1 cellular context compared by ENCODE assay signal in the genomic region with DNA sequence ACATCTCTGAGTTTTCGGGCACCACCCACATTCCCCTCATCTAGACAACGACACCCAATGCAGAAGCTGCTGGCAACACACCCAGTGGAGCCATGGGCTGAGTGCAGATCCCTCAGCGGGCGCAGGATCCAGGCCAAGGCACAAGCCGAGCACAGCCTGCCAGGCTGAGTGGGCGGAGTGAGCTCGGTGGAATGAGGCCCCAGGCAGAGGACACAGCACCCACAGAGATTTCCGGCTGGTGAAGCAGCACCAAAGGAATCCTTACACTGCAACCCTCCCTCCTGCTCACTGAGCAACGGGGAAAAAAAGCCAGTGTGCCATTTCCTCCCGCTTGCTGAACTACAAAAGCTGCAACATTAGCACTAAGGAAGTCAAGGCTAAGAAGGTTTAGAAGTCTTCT.
TF ChIP-seq lines count a peak whose summit lies in the region.

No MANE protein-coding gene starts in this region.

TF ChIP-seq in WTC11, 78 proteins besides CTCF, POLR2A, EP300 and RAD21 (continued from another document):
- TF ChIP-seq, protein P1, sequence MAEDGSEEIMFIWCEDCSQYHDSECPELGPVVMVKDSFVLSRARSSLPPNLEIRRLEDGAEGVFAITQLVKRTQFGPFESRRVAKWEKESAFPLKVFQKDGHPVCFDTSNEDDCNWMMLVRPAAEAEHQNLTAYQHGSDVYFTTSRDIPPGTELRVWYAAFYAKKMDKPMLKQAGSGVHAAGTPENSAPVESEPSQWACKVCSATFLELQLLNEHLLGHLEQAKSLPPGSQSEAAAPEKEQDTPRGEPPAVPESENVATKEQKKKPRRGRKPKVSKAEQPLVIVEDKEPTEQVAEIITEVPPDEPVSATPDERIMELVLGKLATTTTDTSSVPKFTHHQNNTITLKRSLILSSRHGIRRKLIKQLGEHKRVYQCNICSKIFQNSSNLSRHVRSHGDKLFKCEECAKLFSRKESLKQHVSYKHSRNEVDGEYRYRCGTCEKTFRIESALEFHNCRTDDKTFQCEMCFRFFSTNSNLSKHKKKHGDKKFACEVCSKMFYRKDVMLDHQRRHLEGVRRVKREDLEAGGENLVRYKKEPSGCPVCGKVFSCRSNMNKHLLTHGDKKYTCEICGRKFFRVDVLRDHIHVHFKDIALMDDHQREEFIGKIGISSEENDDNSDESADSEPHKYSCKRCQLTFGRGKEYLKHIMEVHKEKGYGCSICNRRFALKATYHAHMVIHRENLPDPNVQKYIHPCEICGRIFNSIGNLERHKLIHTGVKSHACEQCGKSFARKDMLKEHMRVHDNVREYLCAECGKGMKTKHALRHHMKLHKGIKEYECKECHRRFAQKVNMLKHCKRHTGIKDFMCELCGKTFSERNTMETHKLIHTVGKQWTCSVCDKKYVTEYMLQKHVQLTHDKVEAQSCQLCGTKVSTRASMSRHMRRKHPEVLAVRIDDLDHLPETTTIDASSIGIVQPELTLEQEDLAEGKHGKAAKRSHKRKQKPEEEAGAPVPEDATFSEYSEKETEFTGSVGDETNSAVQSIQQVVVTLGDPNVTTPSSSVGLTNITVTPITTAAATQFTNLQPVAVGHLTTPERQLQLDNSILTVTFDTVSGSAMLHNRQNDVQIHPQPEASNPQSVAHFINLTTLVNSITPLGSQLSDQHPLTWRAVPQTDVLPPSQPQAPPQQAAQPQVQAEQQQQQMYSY (CRISPR knock-in tag; IDR thresholded peaks at IDR 0.05), result no peak
- TF ChIP-seq, protein P2, sequence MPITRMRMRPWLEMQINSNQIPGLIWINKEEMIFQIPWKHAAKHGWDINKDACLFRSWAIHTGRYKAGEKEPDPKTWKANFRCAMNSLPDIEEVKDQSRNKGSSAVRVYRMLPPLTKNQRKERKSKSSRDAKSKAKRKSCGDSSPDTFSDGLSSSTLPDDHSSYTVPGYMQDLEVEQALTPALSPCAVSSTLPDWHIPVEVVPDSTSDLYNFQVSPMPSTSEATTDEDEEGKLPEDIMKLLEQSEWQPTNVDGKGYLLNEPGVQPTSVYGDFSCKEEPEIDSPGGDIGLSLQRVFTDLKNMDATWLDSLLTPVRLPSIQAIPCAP (CRISPR knock-in tag; IDR thresholded peaks at IDR 0.05), result no peak
- TF ChIP-seq, protein P3, sequence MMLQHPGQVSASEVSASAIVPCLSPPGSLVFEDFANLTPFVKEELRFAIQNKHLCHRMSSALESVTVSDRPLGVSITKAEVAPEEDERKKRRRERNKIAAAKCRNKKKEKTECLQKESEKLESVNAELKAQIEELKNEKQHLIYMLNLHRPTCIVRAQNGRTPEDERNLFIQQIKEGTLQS (CRISPR knock-in tag; conservative IDR thresholded peaks at IDR 0.05), result no peak
- TF ChIP-seq, protein P4, sequence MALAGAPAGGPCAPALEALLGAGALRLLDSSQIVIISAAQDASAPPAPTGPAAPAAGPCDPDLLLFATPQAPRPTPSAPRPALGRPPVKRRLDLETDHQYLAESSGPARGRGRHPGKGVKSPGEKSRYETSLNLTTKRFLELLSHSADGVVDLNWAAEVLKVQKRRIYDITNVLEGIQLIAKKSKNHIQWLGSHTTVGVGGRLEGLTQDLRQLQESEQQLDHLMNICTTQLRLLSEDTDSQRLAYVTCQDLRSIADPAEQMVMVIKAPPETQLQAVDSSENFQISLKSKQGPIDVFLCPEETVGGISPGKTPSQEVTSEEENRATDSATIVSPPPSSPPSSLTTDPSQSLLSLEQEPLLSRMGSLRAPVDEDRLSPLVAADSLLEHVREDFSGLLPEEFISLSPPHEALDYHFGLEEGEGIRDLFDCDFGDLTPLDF (CRISPR knock-in tag; IDR thresholded peaks at IDR 0.05), result no peak
- no peak for TF ChIP-seq ESRRA (CRISPR knock-in tag; IDR thresholded peaks at IDR 0.05; ENCODE audit: borderline replicate concordance)
- no peak for TF ChIP-seq TP53 (CRISPR knock-in tag; IDR thresholded peaks at IDR 0.05)
- TF ChIP-seq GRHL2 (CRISPR knock-in tag; IDR thresholded peaks at IDR 0.05; ENCODE audit: insufficient replicate concordance, severe bottlenecking), result no peak
- TF ChIP-seq, protein P5, sequence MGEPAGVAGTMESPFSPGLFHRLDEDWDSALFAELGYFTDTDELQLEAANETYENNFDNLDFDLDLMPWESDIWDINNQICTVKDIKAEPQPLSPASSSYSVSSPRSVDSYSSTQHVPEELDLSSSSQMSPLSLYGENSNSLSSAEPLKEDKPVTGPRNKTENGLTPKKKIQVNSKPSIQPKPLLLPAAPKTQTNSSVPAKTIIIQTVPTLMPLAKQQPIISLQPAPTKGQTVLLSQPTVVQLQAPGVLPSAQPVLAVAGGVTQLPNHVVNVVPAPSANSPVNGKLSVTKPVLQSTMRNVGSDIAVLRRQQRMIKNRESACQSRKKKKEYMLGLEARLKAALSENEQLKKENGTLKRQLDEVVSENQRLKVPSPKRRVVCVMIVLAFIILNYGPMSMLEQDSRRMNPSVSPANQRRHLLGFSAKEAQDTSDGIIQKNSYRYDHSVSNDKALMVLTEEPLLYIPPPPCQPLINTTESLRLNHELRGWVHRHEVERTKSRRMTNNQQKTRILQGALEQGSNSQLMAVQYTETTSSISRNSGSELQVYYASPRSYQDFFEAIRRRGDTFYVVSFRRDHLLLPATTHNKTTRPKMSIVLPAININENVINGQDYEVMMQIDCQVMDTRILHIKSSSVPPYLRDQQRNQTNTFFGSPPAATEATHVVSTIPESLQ (CRISPR knock-in tag; IDR thresholded peaks at IDR 0.05), result no peak
- TF ChIP-seq, protein P6, sequence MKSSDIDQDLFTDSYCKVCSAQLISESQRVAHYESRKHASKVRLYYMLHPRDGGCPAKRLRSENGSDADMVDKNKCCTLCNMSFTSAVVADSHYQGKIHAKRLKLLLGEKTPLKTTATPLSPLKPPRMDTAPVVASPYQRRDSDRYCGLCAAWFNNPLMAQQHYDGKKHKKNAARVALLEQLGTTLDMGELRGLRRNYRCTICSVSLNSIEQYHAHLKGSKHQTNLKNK (CRISPR knock-in tag; IDR thresholded peaks at IDR 0.05), result no peak
- TF ChIP-seq NFYB (CRISPR knock-in tag; conservative IDR thresholded peaks at IDR 0.05; ENCODE audit: low read depth), result no peak
- no peak for TF ChIP-seq FOXK1 (CRISPR knock-in tag; IDR thresholded peaks at IDR 0.05)
- TF ChIP-seq KAT7 (CRISPR knock-in tag; IDR thresholded peaks at IDR 0.05; ENCODE audit: borderline replicate concordance), result no peak
- TF ChIP-seq ZNF317 (CRISPR knock-in tag; IDR thresholded peaks at IDR 0.05; ENCODE audit: borderline replicate concordance, low read depth), result no peak
- no peak for TF ChIP-seq RORB (CRISPR knock-in tag; IDR thresholded peaks at IDR 0.05)
- TF ChIP-seq ZNF671 (CRISPR knock-in tag; IDR thresholded peaks at IDR 0.05), result no peak
